ENCODE assay signal across 21 cellular contexts in genomic region chr14:44438936-44439335, GRCh38.
"Had no signal": no experiment of that assay in that cellular context is flagged by ENCODE, and none has a peak within 500 bp of the region (broad histone marks: within the 10 kb centered on the region; RNA-seq: fewer than 3 reads in every experiment).

No MANE protein-coding gene starts in this region.

- DNase-seq: cortex of kidney; effector memory CD8-positive, alpha-beta T cell; esophagus squamous epithelium; foreskin fibroblast; glutamatergic neuron; naive thymus-derived CD4-positive, alpha-beta T cell; right lobe of liver; spleen; stimulated activated CD4-positive, alpha-beta T cell treated with anti-CD3 and anti-CD28 coated beads, Interleukin-4, amount 100 ng/mL, for 4 hours; stimulated activated naive CD8-positive, alpha-beta T cell treated with anti-CD3 and anti-CD28 coated beads, Interleukin-15, Interleukin-2, amounts not matched to agents 100 U/mL and 50 U/mL, for 24 hours; substantia nigra; testis; upper lobe of left lung had no signal

- H3K9me3 ChIP-seq: esophagus squamous epithelium, right lobe of liver, testis had no signal

- H3K79me2 ChIP-seq: parathyroid adenoma had no signal

- H2AFZ ChIP-seq: neural progenitor cell, parathyroid adenoma had no signal

- FAIRE-seq: endometrium, keratinocyte had no signal

- ATAC-seq: effector memory CD8-positive, alpha-beta T cell; left lobe of liver; naive thymus-derived CD4-positive, alpha-beta T cell; stimulated activated memory B cell treated with anti-CD40 and anti-IgM and Interleukin-4, amounts not matched to agents 10 μg/mL and 1 μg/mL and 100 μg/mL, for 72 hours; stimulated activated naive CD8-positive, alpha-beta T cell treated with anti-CD3 and anti-CD28 coated beads, Interleukin-15, Interleukin-2, amounts not matched to agents 100 U/mL and 50 U/mL, for 24 hours had no signal

- H3K27ac ChIP-seq: esophagus squamous epithelium, neural progenitor cell, parathyroid adenoma, right lobe of liver, spleen, testis, tibial nerve, upper lobe of left lung had no signal

- H3K27me3 ChIP-seq: esophagus squamous epithelium, neural progenitor cell, right lobe of liver, spleen, testis, tibial nerve, upper lobe of left lung had no signal

- H3K4me1 ChIP-seq: esophagus squamous epithelium, neural progenitor cell, parathyroid adenoma, right lobe of liver, spleen, testis, tibial nerve, upper lobe of left lung had no signal

- H3K4me3 ChIP-seq: esophagus squamous epithelium, lung, neural progenitor cell, right lobe of liver, spleen, testis, tibial nerve, upper lobe of left lung had no signal

- H3K36me3 ChIP-seq: esophagus squamous epithelium, neural progenitor cell, right lobe of liver, spleen, tibial nerve, upper lobe of left lung had no signal

- H3K9ac ChIP-seq: neural progenitor cell, parathyroid adenoma had no signal

- H3K4me2 ChIP-seq: neural progenitor cell had no signal
